ENCODE assay signal across 8 cellular contexts in genomic region chr21:34526618-34527290, GRCh38. TPM values are rescaled to one million over a fixed set of nuclear protein-coding genes. Genes with fewer than 3 reads are reported as not detected.
DNase-seq lines count a peak whose midpoint lies in the region; ATAC-seq and TF ChIP-seq lines count a peak whose summit lies in the region.

No MANE protein-coding gene starts in this region.

- H3K4me2 ChIP-seq in HCT116 (ENCODE audit: low read length) = peak overlapping the region; percentile 56

- H4K20me1 ChIP-seq in HCT116 (ENCODE audit: insufficient read depth) = no peaks in the 10 kb centered on the region

- H3K27ac Mint-ChIP-seq in CD4-positive, CD25-positive, alpha-beta regulatory T cell = peak overlapping the region in 1 of 3 donors; percentile 92
- peak overlapping the region; percentile 39 for H3K27ac Mint-ChIP-seq in T-helper 17 cell

- H3K9me2 ChIP-seq in HCT116 (ENCODE audit: insufficient read depth) = no peaks in the 10 kb centered on the region

- CTCF ChIA-PET in HCT116 (lab: Charles Lee) = interaction anchor here (1.2 to 1.6 kb wide), 3 partner anchors 9 to 17 kb away, joined by 3 to 4 read pairs (median 4); no protein-coding TSS in a partner anchor

- peak overlapping the region; percentile 34 for H3K9ac ChIP-seq in HCT116 (ENCODE audit: low read length)

- H3K27me3 Mint-ChIP-seq in CD4-positive, CD25-positive, alpha-beta regulatory T cell = no peaks in the 10 kb centered on the region
- no peaks in the 10 kb centered on the region for H3K27me3 Mint-ChIP-seq in T-helper 17 cell

- TF ChIP-seq CTCF in HCT116 (IDR thresholded peaks at IDR 0.05 in 2 of 3, conservative IDR thresholded peaks at IDR 0.05 in 1 of 3; ENCODE audit: borderline replicate concordance in 1 of 3, insufficient read depth in 1 of 3, low read depth in 2 of 3, low read length in 2 of 3) = no peak

- peak overlapping the region; percentile 1 for H3K27ac ChIP-seq in CD4-positive, CD25-positive, alpha-beta regulatory T cell (ENCODE audit: insufficient read depth, low read length, poor library complexity, severe bottlenecking)
- no peak overlapping the region for H3K27ac ChIP-seq in HCT116 (ENCODE audit: low read depth, low read length)

- H3K4me3 ChIP-seq in CD4-positive, CD25-positive, alpha-beta regulatory T cell (ENCODE audit: low read depth, low read length) = peak overlapping the region; percentile 55
- no peak overlapping the region for H3K4me3 ChIP-seq in HCT116 (replicated peaks in 1 of 2; ENCODE audit: low read depth in 1 of 2, low read length in 2 of 2)

- POLR2A ChIA-PET in HCT116 (lab: Charles Lee) = interaction anchor here (0.6 kb wide), 1 partner anchor 12 kb away, joined by 3 read pairs; no protein-coding TSS in a partner anchor

- BruUV-seq in HCT116 (replicated peaks; lab: Mats Ljungman, UMichigan) = no TSS peak

- no peaks in the 10 kb centered on the region for H3K36me3 ChIP-seq in CD4-positive, CD25-positive, alpha-beta regulatory T cell (ENCODE audit: control insufficient read depth, insufficient read depth, low read length)
- no peaks in the 10 kb centered on the region for H3K36me3 ChIP-seq in HCT116 (ENCODE audit: control insufficient read depth in 1 of 2, insufficient read depth in 2 of 2, low read length in 2 of 2)

- intact Hi-C loops in HCT116 (cut with micrococcal nuclease) = no loop called here

- peaks cover 0 to 4% (median 0%) of the 10 kb centered on the region in 7 donors for H3K9me3 Mint-ChIP-seq in CD4-positive, CD25-positive, alpha-beta regulatory T cell

- TF ChIP-seq POLR2A in HCT116 (IDR thresholded peaks at IDR 0.05; ENCODE audit: borderline replicate concordance, extremely low read depth, insufficient read depth, insufficient read length) = no peak

- ATAC-seq in CD4-positive, CD25-positive, alpha-beta regulatory T cell (ENCODE audit: low read depth in 2 of 2) = peak in 1 of 2 donors; percentile 47
- peak; percentile 70 for ATAC-seq in HCT116
- ATAC-seq in T-helper 17 cell = no peak
- ATAC-seq in left lobe of liver = peak; percentile 63
- ATAC-seq in HG02571 (IDR thresholded peaks at IDR 0.05; ENCODE audit: unreplicated experiment) = no peak

- H3K4me1 Mint-ChIP-seq in CD4-positive, CD25-positive, alpha-beta regulatory T cell = peaks cover 5 to 17% (median 15%) of the 10 kb centered on the region in 4 donors
- H3K4me1 Mint-ChIP-seq in T-helper 17 cell = no peaks in the 10 kb centered on the region

- H3K27me3 ChIP-seq in CD4-positive, CD25-positive, alpha-beta regulatory T cell (ENCODE audit: control insufficient read depth, insufficient read depth, low read length) = no peaks in the 10 kb centered on the region
- no peaks in the 10 kb centered on the region for H3K27me3 ChIP-seq in HCT116 (ENCODE audit: insufficient read depth, low read length)

- 0 out of 2 replicates have a peak, but pooled peaks have one; percentile 10 for TF ChIP-seq RAD21 in HCT116 (IDR thresholded peaks at IDR 0.05; ENCODE audit: low read depth)

- H3K9me3 ChIP-seq in CD4-positive, CD25-positive, alpha-beta regulatory T cell (ENCODE audit: control insufficient read depth in 2 of 2, low read length in 2 of 2) = no peaks in the 10 kb centered on the region
- H3K9me3 ChIP-seq in HCT116 (ENCODE audit: control insufficient read depth in 1 of 2, insufficient read depth in 1 of 2, low read depth in 1 of 2, low read length in 2 of 2) (no peaks in the 10 kb centered on the region), T-helper 17 cell (ENCODE audit: control insufficient read depth, low read length, poor library complexity, severe bottlenecking) (no peaks in the 10 kb centered on the region)

- H3K4me1 ChIP-seq in CD4-positive, CD25-positive, alpha-beta regulatory T cell (ENCODE audit: control insufficient read depth, insufficient read depth, low read length, poor library complexity, severe bottlenecking) = peaks cover 12% of the 10 kb centered on the region
- peaks cover 10 to 26% of the 10 kb centered on the region in 2 experiments for H3K4me1 ChIP-seq in HCT116 (ENCODE audit: control insufficient read depth in 1 of 2, insufficient read depth in 2 of 2, low read length in 2 of 2)

- no peaks in the 10 kb centered on the region for H3K79me2 ChIP-seq in HCT116 (ENCODE audit: insufficient read depth, low read length)

- H3K4me3 Mint-ChIP-seq in CD4-positive, CD25-positive, alpha-beta regulatory T cell = peak overlapping the region; percentile 3 to 93 (median 78)
- peak overlapping the region; percentile 76 for H3K4me3 Mint-ChIP-seq in T-helper 17 cell

- RAD21 ChIA-PET in HCT116 (lab: Charles Lee; ENCODE audit: low non-redundant PET in 1 of 2, low total read pairs in 2 of 2, uncharacterized antibody in 2 of 2, unreplicated experiment in 2 of 2) = no interaction called here

- DNase-seq in CD4-positive, CD25-positive, alpha-beta regulatory T cell = peak in 1 of 3 donors; percentile 42
- DNase-seq in HCT116 (ENCODE audit: low read depth, low spot score) = peak; percentile 74
- no peak for DNase-seq in T-helper 17 cell
- peak; percentile 99 for DNase-seq in dedifferentiated amniotic fluid mesenchymal stem cell (ENCODE audit: extremely low spot score)
- peak; percentile 79 for DNase-seq in left lobe of liver (ENCODE audit: low spot score)
- DNase-seq in stimulated activated CD4-positive, alpha-beta T cell treated with anti-CD3 and anti-CD28 coated beads, Interleukin-1b, Interleukin-23, amount 100 ng/mL, for 48 hours = peak; percentile 60
- no peak for DNase-seq in NCI-H1092 (lab: John Stamatoyannopoulos, UW)

- no peak overlapping the region for H2AFZ ChIP-seq in HCT116 (ENCODE audit: low read depth, low read length, poor library complexity, severe bottlenecking)

- H3K36me3 Mint-ChIP-seq in CD4-positive, CD25-positive, alpha-beta regulatory T cell = peaks cover 10% of the 10 kb centered on the region
- H3K36me3 Mint-ChIP-seq in T-helper 17 cell (ENCODE audit: low read depth) = no peaks in the 10 kb centered on the region

TF ChIP-seq in HCT116, 20 proteins besides CTCF, POLR2A, EP300 and RAD21:
- peak; percentile 70 for TF ChIP-seq SP1 (IDR thresholded peaks at IDR 0.05; ENCODE audit: low read depth)
- peak; percentile 72 for TF ChIP-seq JUND (IDR thresholded peaks at IDR 0.05)
- TF ChIP-seq SRF (IDR thresholded peaks at IDR 0.05; ENCODE audit: low read depth) = 0 out of 2 replicates have a peak, but pooled peaks have one; percentile 43
- TF ChIP-seq FOSL1 (IDR thresholded peaks at IDR 0.05; ENCODE audit: low read depth) = peak; percentile 69
- peak; percentile 25; the same call in 1 of the 2 replicates for TF ChIP-seq SIN3A (IDR thresholded peaks at IDR 0.05; ENCODE audit: low read depth)
- TF ChIP-seq EZH2phosphoT487 (IDR thresholded peaks at IDR 0.05; ENCODE audit: borderline replicate concordance) = no peak
- TF ChIP-seq ATF3 (IDR thresholded peaks at IDR 0.05) = peak; percentile 69; the same call in 1 of the 2 replicates
- peak; percentile 20 for TF ChIP-seq TCF7L2 (IDR thresholded peaks at IDR 0.05; ENCODE audit: borderline replicate concordance, extremely low read depth, insufficient read depth, insufficient read length)
- TF ChIP-seq ZBTB33 (IDR thresholded peaks at IDR 0.05; ENCODE audit: extremely low read depth, insufficient replicate concordance, low read length) = no peak
- peak; percentile 26; the same call in 1 of the 2 replicates for TF ChIP-seq POLR2AphosphoS5 (IDR thresholded peaks at IDR 0.05; ENCODE audit: low read depth, low read length)
- peak; percentile 57; the same call in 1 of the 2 replicates for TF ChIP-seq CEBPB (IDR thresholded peaks at IDR 0.05; ENCODE audit: low read depth)
- TF ChIP-seq ZFX (IDR thresholded peaks at IDR 0.05) = no peak
- TF ChIP-seq, protein P1, sequence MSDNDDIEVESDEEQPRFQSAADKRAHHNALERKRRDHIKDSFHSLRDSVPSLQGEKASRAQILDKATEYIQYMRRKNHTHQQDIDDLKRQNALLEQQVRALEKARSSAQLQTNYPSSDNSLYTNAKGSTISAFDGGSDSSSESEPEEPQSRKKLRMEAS (IDR thresholded peaks at IDR 0.05) = peak; percentile 53; the same call in 1 of the 2 replicates
- TF ChIP-seq CBX3 (IDR thresholded peaks at IDR 0.05; ENCODE audit: low read depth) = no peak; the same call in 1 of the 2 replicates

RNA-seq across cellular contexts. Expression of gene KCNE1, which starts 14.7 kb away (rescaled TPM):
- total RNA-seq in CD4-positive, CD25-positive, alpha-beta regulatory T cell = 0.49 TPM
- not detected for polyA plus RNA-seq in CD4-positive, CD25-positive, alpha-beta regulatory T cell
- total RNA-seq in HCT116 (2021; ENCODE audit: unreplicated experiment) (not detected), T-helper 17 cell (under 1 TPM in 1 of 2 donors, not detected in 1; 0.37 TPM), left lobe of liver (2.0 TPM)
- 0.09 and 0.10 TPM in 2 replicates for polyA plus RNA-seq in HCT116 (2012)

Comparison
In these comparisons a context has a peak if more than half of its experiments do, and no peak if none do; other contexts are left out.
1. ATAC-seq: peak in HCT116 (single experiment) and left lobe of liver (single experiment); none in T-helper 17 cell (single experiment) and HG02571 (single experiment).
2. DNase-seq: peak in HCT116 (single experiment), dedifferentiated amniotic fluid mesenchymal stem cell (single experiment), left lobe of liver (single experiment) and stimulated activated CD4-positive, alpha-beta T cell treated with anti-CD3 and anti-CD28 coated beads, Interleukin-1b, Interleukin-23, amount 100 ng/mL, for 48 hours (single experiment); none in T-helper 17 cell (0 of 3) and NCI-H1092 (single experiment).